ENCODE assay signal across 8 cellular contexts in the genomic region with DNA sequence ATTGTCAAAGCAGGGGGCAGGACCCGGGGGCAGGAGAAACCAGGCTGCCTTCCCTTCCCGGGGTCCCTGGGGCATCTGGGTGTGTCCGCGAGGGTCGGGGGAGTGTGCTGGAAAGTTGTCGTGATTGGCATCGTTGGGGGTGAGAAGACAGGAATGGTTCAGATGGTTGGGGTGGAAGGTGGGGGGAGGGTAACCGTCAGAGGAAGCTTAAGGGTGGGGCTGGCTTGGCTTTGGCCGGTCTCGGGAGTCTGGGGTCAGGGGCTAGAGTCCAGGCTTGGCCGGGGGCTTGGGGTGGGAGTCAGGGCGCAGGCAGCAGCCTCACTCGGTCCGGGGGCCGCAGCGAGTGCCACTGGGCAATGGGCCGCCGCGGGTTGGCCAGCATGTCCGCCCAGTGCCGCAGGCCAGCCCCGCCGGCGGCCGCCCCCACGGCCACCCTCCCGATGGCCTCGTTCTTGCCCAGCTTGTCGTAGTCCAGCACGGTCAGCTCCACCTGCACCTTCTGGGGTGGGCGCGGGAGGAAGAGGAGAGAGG. TPM values are rescaled to one million over a fixed set of nuclear protein-coding genes. Genes with fewer than 3 reads are reported as not detected.
DNase-seq lines count a peak whose midpoint lies in the region; TF ChIP-seq lines count a peak whose summit lies in the region.

No MANE protein-coding gene starts in this region.

- no peak overlapping the region for H3K4ac ChIP-seq in trophoblast cell (ENCODE audit: low read depth, low read length)

- no peak overlapping the region for H2BK12ac ChIP-seq in trophoblast cell (ENCODE audit: low read length)

- no peak overlapping the region for H4K12ac ChIP-seq in trophoblast cell (ENCODE audit: low read depth, low read length)

- H3K27ac ChIP-seq in DOHH2 (ENCODE audit: low read depth, low read length) (no peak overlapping the region), trophoblast cell (ENCODE audit: low read depth, low read length) (no peak overlapping the region), MM.1S (ENCODE audit: low read length) (no peak overlapping the region)

- no peaks in the 10 kb centered on the region for H3K79me1 ChIP-seq in trophoblast cell (ENCODE audit: low read length)

- H3K23ac ChIP-seq in trophoblast cell (ENCODE audit: low read length) = no peak overlapping the region

- no peak overlapping the region for H2BK120ac ChIP-seq in trophoblast cell (ENCODE audit: insufficient read depth, low read length, poor library complexity)

- no peaks in the 10 kb centered on the region for H3K9me2 ChIP-seq in DOHH2 (replicated peaks; ENCODE audit: control insufficient read depth, low read length)
- no peaks in the 10 kb centered on the region for H3K9me2 ChIP-seq in MM.1S (replicated peaks; ENCODE audit: insufficient read depth, low read length)

- DNase-seq in foreskin fibroblast (peak in 1 of 2 donors; percentile 31), trophoblast cell (no peak), GM19238 (ENCODE audit: insufficient read length, low spot score) (no peak), MM.1S (no peak), NCI-H2227 treated with DMSO at 0.1 percent for 48 hours (lab: John Stamatoyannopoulos, UW) (no peak)
- no peak for DNase-seq in stimulated activated naive CD4-positive, alpha-beta T cell (lab: John Stamatoyannopoulos, UW)

- H4K20me1 ChIP-seq in DOHH2 (ENCODE audit: control insufficient read depth, insufficient read depth, low read depth, low read length) = no peaks in the 10 kb centered on the region
- H4K20me1 ChIP-seq in MM.1S (ENCODE audit: insufficient read depth, low read length) = no peaks in the 10 kb centered on the region

- H3K14ac ChIP-seq in trophoblast cell (ENCODE audit: low read length) = no peak overlapping the region

- peaks cover 21% of the 10 kb centered on the region; the same call in 1 of the 2 replicates for H3K9me3 ChIP-seq in DOHH2 (ENCODE audit: control insufficient read depth, insufficient read depth, low read length)
- peaks cover 20% of the 10 kb centered on the region for H3K9me3 ChIP-seq in trophoblast cell (ENCODE audit: insufficient read depth, low read depth, low read length)
- no peaks in the 10 kb centered on the region for H3K9me3 ChIP-seq in MM.1S (replicated peaks; ENCODE audit: insufficient read depth, low read length)

- H2BK5ac ChIP-seq in trophoblast cell (ENCODE audit: low read depth, low read length, poor library complexity) = no peak overlapping the region

- no peak overlapping the region for H4K8ac ChIP-seq in trophoblast cell (ENCODE audit: low read depth, low read length)

- H3K4me3 ChIP-seq in DOHH2 (ENCODE audit: low read length) (peak overlapping the region; percentile 77), WI38 (ENCODE audit: low read depth, low read length) (peak overlapping the region; percentile 53), foreskin fibroblast (ENCODE audit: low read depth in 1 of 2, low read length in 2 of 2) (peak overlapping the region; percentile 56 to 64), trophoblast cell (ENCODE audit: low read depth, low read length) (peak overlapping the region; percentile 51), MM.1S (ENCODE audit: low read length) (no peak overlapping the region)

- H3K4me2 ChIP-seq in DOHH2 (ENCODE audit: low read length) = peak overlapping the region; percentile 75
- H3K4me2 ChIP-seq in trophoblast cell (ENCODE audit: low read length) = peak overlapping the region; percentile 70
- no peak overlapping the region for H3K4me2 ChIP-seq in MM.1S (ENCODE audit: low read depth, low read length)

- H3K79me2 ChIP-seq in DOHH2 (ENCODE audit: control insufficient read depth, low read length) = no peaks in the 10 kb centered on the region
- no peaks in the 10 kb centered on the region for H3K79me2 ChIP-seq in trophoblast cell (ENCODE audit: control insufficient read depth, insufficient read depth, low read length, poor library complexity)
- no peaks in the 10 kb centered on the region for H3K79me2 ChIP-seq in MM.1S (ENCODE audit: low read length)

- H2AK5ac ChIP-seq in trophoblast cell (ENCODE audit: low read length) = no peak overlapping the region

- no peak overlapping the region for H3K18ac ChIP-seq in trophoblast cell (ENCODE audit: low read length)

- no peaks in the 10 kb centered on the region for H3K36me3 ChIP-seq in DOHH2 (ENCODE audit: control insufficient read depth, low read length)
- H3K36me3 ChIP-seq in trophoblast cell (ENCODE audit: control insufficient read depth in 1 of 2, insufficient read depth in 2 of 2, low read length in 2 of 2) = no peaks in the 10 kb centered on the region
- H3K36me3 ChIP-seq in MM.1S (replicated peaks; ENCODE audit: insufficient read depth, low read length) = no peaks in the 10 kb centered on the region

- WGBS in trophoblast cell (ENCODE audit: extremely low coverage, insufficient coverage, insufficient read length) = no CpG with 5 or more reads among the region's 32 CpGs

- H3K27me3 ChIP-seq in DOHH2 (ENCODE audit: control insufficient read depth, low read length) = peaks cover 14% of the 10 kb centered on the region
- peaks cover 19% of the 10 kb centered on the region for H3K27me3 ChIP-seq in trophoblast cell (ENCODE audit: insufficient read depth, low read length)
- H3K27me3 ChIP-seq in MM.1S (replicated peaks; ENCODE audit: insufficient read depth, low read length) = peaks cover 99% of the 10 kb centered on the region

- no peak overlapping the region for H4K91ac ChIP-seq in trophoblast cell (ENCODE audit: low read depth, low read length)

- H3F3A ChIP-seq in DOHH2 (ENCODE audit: control insufficient read depth, insufficient read depth) (no peaks in the 10 kb centered on the region), MM.1S (ENCODE audit: insufficient read depth, low read length) (no peaks in the 10 kb centered on the region)

- H2AFZ ChIP-seq in trophoblast cell (ENCODE audit: insufficient read depth, low read length, poor library complexity) (no peak overlapping the region), MM.1S (ENCODE audit: low read length) (no peak overlapping the region)

- H3K9ac ChIP-seq in trophoblast cell (ENCODE audit: low read length) = no peak overlapping the region
- H3K9ac ChIP-seq in MM.1S (ENCODE audit: low read length) = no peak overlapping the region

- TF ChIP-seq CTCF in DOHH2 (IDR thresholded peaks at IDR 0.05; ENCODE audit: low read depth, low read length, poor library complexity, severe bottlenecking) (no peak), WI38 (IDR thresholded peaks at IDR 0.05; ENCODE audit: low read depth, low read length) (no peak), foreskin fibroblast (IDR thresholded peaks at IDR 0.05; ENCODE audit: low read depth, low read length) (no peak), MM.1S (IDR thresholded peaks at IDR 0.05; ENCODE audit: low read length) (no peak)

- H3K4me1 ChIP-seq in DOHH2 (ENCODE audit: control insufficient read depth, low read length) (peaks cover 18% of the 10 kb centered on the region), trophoblast cell (ENCODE audit: control insufficient read depth in 1 of 2, insufficient read depth in 2 of 2, low read length in 2 of 2) (peaks cover 0 to 7% of the 10 kb centered on the region in 2 experiments), MM.1S (ENCODE audit: low read length) (no peaks in the 10 kb centered on the region)

RNA-seq across cellular contexts. Expression of gene DNAAF3, which starts 6.8 kb away (rescaled TPM):
- 0.44 and 0.53 TPM in 2 replicates for polyA plus RNA-seq in trophoblast cell (2013)

RNA-seq across cellular contexts. Expression of gene SYT5, which starts 6.8 kb away (rescaled TPM):
- 0.08 and 0.11 TPM in 2 replicates for polyA plus RNA-seq in trophoblast cell (2013)

RNA-seq across cellular contexts. Expression of gene TNNI3, which starts 15.7 kb away (rescaled TPM):
- 0.05 and 0.33 TPM in 2 replicates for polyA plus RNA-seq in trophoblast cell (2013)

RNA-seq across cellular contexts. Expression of gene TNNT1, which starts 24.2 kb away (rescaled TPM):
- polyA plus RNA-seq in trophoblast cell (2013) = 8.9 and 10.6 TPM in 2 replicates

RNA-seq across cellular contexts. Expression of gene PTPRH, which starts 36.0 kb away (rescaled TPM):
- polyA plus RNA-seq in trophoblast cell (2013) = 0.11 TPM in 2 replicates
